22 cellular contexts compared by ENCODE assay signal in genomic region chr11:134901955-134902707, GRCh38.
"Had no signal": no experiment of that assay in that cellular context is flagged by ENCODE, and none has a peak within 500 bp of the region (broad histone marks: within the 10 kb centered on the region; RNA-seq: fewer than 3 reads in every experiment).

No MANE protein-coding gene starts in this region.

- H3K9me3 Mint-ChIP-seq: activated CD8-positive, alpha-beta T cell treated with anti-CD3 and anti-CD28 coated beads for 36 hours; activated naive CD4-positive, alpha-beta T cell treated with anti-CD3 and anti-CD28 coated beads, Interleukin-2, amount 50 U/mL, for 24 hours; central memory CD8-positive, alpha-beta T cell; T-helper 1 cell treated with Interleukin-12 subunit alpha and Interleukin-12 subunit beta and Interleukin-4 antibody, amounts not matched to agents 30 μg/mL and 1 μg/mL, for 36 hours had no signal

- H3K36me3 ChIP-seq: ascending aorta, SJSA1 had no signal

- H3K9me3 ChIP-seq: ascending aorta, body of pancreas, SJSA1 had no signal

- H3K36me3 Mint-ChIP-seq: activated naive CD4-positive, alpha-beta T cell treated with anti-CD3 and anti-CD28 coated beads, Interleukin-2, amount 50 U/mL, for 24 hours had no signal

- H3K27ac Mint-ChIP-seq: activated CD8-positive, alpha-beta T cell treated with anti-CD3 and anti-CD28 coated beads for 36 hours; activated naive CD4-positive, alpha-beta T cell treated with anti-CD3 and anti-CD28 coated beads, Interleukin-2, amount 50 U/mL, for 24 hours; T-helper 1 cell treated with Interleukin-12 subunit alpha and Interleukin-12 subunit beta and Interleukin-4 antibody, amounts not matched to agents 30 μg/mL and 1 μg/mL, for 36 hours had no signal

- H3K4me1 ChIP-seq: body of pancreas, SJSA1 had no signal

- H3K27ac ChIP-seq: ascending aorta, body of pancreas, SJSA1 had no signal

- H3K4me1 Mint-ChIP-seq: activated naive CD4-positive, alpha-beta T cell treated with anti-CD3 and anti-CD28 coated beads, Interleukin-2, amount 50 U/mL, for 24 hours; central memory CD8-positive, alpha-beta T cell had no signal

- H3K27me3 ChIP-seq: ascending aorta, body of pancreas, SJSA1 had no signal

- H3K4me3 Mint-ChIP-seq: activated CD8-positive, alpha-beta T cell treated with anti-CD3 and anti-CD28 coated beads for 36 hours; activated naive CD4-positive, alpha-beta T cell treated with anti-CD3 and anti-CD28 coated beads, Interleukin-2, amount 50 U/mL, for 24 hours; central memory CD8-positive, alpha-beta T cell; T-helper 1 cell treated with Interleukin-12 subunit alpha and Interleukin-12 subunit beta and Interleukin-4 antibody, amounts not matched to agents 30 μg/mL and 1 μg/mL, for 36 hours had no signal

- DNase-seq: activated CD4-positive, alpha-beta T cell treated with anti-CD3 and anti-CD28 coated beads for 4 hours; activated CD8-positive, alpha-beta memory T cell treated with anti-CD3 and anti-CD28 coated beads, Interleukin-2, amount 50 U/mL, for 4 hours; activated CD8-positive, alpha-beta T cell treated with anti-CD3 and anti-CD28 coated beads for 36 hours; body of pancreas; KG1; NCI-H1048; NCI-H146; NCI-H187 treated with DMSO at 0.1 percent for 48 hours; NCI-H2081 treated with DMSO at 0.1 percent for 48 hours; NCI-H2171 treated with DMSO at 0.1 percent for 48 hours; NCI-H226; NK-92 treated with Interleukin-12 subunit alpha and Interleukin-12 subunit beta, amount 100 ng/mL, for 24 hours; OCI-M1; RPMI8226; SHP77 had no signal

- H3K4me3 ChIP-seq: ascending aorta, body of pancreas, SJSA1 had no signal

- ATAC-seq: activated CD4-positive, CD25-positive, alpha-beta regulatory T cell treated with anti-CD3 and anti-CD28 coated beads, Interleukin-2, amount 50 U/mL, for 24 hours; activated CD8-positive, alpha-beta T cell treated with anti-CD3 and anti-CD28 coated beads for 36 hours; body of pancreas; Panc1 had no signal
